Comparison of ENCODE assay signal across 27 cellular contexts in genomic region chr5:25694805-25695204, GRCh38.
"Had no signal": no experiment of that assay in that cellular context is flagged by ENCODE, and none has a peak within 500 bp of the region (broad histone marks: within the 10 kb centered on the region; RNA-seq: fewer than 3 reads in every experiment).

No MANE protein-coding gene starts in this region.

- H3K27me3 ChIP-seq: brain microvascular endothelial cell, esophagus muscularis mucosa, foreskin keratinocyte, heart right ventricle, pancreas, right atrium auricular region, stomach, suprapubic skin, tibial artery, upper lobe of right lung had no signal

- H3K36me3 ChIP-seq: brain microvascular endothelial cell, esophagus muscularis mucosa, heart right ventricle, left ventricle myocardium inferior, pancreas, right atrium auricular region, stomach, suprapubic skin, tibial artery, upper lobe of right lung had no signal

- H3K4me1 ChIP-seq: esophagus muscularis mucosa, foreskin keratinocyte, heart right ventricle, left ventricle myocardium inferior, pancreas, right atrium auricular region, stomach, suprapubic skin, tibial artery, upper lobe of right lung had no signal

- H3K4me2 ChIP-seq: smooth muscle cell had no signal

- H3K9me3 ChIP-seq: esophagus muscularis mucosa, left ventricle myocardium inferior, pancreas, right atrium auricular region, suprapubic skin, tibial artery, upper lobe of right lung had no signal

- ATAC-seq: foreskin keratinocyte; heart right ventricle; pancreas; stimulated activated naive B cell treated with anti-CD40 and anti-IgM and Interleukin-4, amounts not matched to agents 10 μg/mL and 1 μg/mL and 100 μg/mL, for 72 hours; T-helper 17 cell; upper lobe of right lung had no signal

- DNase-seq: activated CD4-positive, alpha-beta memory T cell treated with anti-CD3 and anti-CD28 coated beads for 36 hours; activated CD4-positive, alpha-beta T cell treated with anti-CD3 and anti-CD28 coated beads, Interleukin-2, amount 10 ng/mL, durations not matched to agents 24 days and 14 days; activated CD4-positive, CD25-positive, alpha-beta regulatory T cell treated with anti-CD3 and anti-CD28 coated beads, Interleukin-2, amount 50 U/mL, for 72 hours; activated CD8-positive, alpha-beta memory T cell treated with anti-CD3 and anti-CD28 coated beads, Interleukin-2, amount 50 U/mL, for 48 hours; activated gamma-delta T cell; activated naive CD4-positive, alpha-beta T cell treated with anti-CD3 and anti-CD28 coated beads, Interleukin-2, amount 10 ng/mL, durations not matched to agents 7 days and 5 days; activated naive CD8-positive, alpha-beta T cell treated with anti-CD3 and anti-CD28 coated beads, Interleukin-2, amount 10 ng/mL, durations not matched to agents 7 days and 5 days; activated T-cell treated with anti-CD3 and anti-CD28 coated beads, Interleukin-2, amount 50 U/mL, for 24 hours; brain microvascular endothelial cell; foreskin keratinocyte; heart right ventricle; left ventricle myocardium inferior; naive B cell; nephron progenitor cell; pancreas; stimulated activated CD4-positive, alpha-beta T cell treated with anti-CD3 and anti-CD28 coated beads, Interleukin-15, amount 100 ng/mL, for 24 hours; stimulated activated CD4-positive, alpha-beta T cell treated with anti-CD3 and anti-CD28 coated beads, Interleukin-2, amount 100 ng/mL, for 24 hours; stimulated activated naive B cell treated with anti-CD40 and anti-IgM and Interleukin-4, amounts not matched to agents 10 μg/mL and 1 μg/mL and 100 μg/mL, for 72 hours; stomach; T-helper 17 cell; T1000; tibial artery; upper lobe of right lung had no signal

- H3K27ac ChIP-seq: brain microvascular endothelial cell, esophagus muscularis mucosa, foreskin keratinocyte, heart right ventricle, left ventricle myocardium inferior, pancreas, right atrium auricular region, stomach, suprapubic skin, tibial artery, upper lobe of right lung had no signal

- H3K4me3 ChIP-seq: esophagus muscularis mucosa, heart right ventricle, left ventricle myocardium inferior, pancreas, right atrium auricular region, smooth muscle cell, stomach, suprapubic skin, tibial artery, upper lobe of right lung had no signal
